ENCODE assay signal across 11 cellular contexts in the genomic region with DNA sequence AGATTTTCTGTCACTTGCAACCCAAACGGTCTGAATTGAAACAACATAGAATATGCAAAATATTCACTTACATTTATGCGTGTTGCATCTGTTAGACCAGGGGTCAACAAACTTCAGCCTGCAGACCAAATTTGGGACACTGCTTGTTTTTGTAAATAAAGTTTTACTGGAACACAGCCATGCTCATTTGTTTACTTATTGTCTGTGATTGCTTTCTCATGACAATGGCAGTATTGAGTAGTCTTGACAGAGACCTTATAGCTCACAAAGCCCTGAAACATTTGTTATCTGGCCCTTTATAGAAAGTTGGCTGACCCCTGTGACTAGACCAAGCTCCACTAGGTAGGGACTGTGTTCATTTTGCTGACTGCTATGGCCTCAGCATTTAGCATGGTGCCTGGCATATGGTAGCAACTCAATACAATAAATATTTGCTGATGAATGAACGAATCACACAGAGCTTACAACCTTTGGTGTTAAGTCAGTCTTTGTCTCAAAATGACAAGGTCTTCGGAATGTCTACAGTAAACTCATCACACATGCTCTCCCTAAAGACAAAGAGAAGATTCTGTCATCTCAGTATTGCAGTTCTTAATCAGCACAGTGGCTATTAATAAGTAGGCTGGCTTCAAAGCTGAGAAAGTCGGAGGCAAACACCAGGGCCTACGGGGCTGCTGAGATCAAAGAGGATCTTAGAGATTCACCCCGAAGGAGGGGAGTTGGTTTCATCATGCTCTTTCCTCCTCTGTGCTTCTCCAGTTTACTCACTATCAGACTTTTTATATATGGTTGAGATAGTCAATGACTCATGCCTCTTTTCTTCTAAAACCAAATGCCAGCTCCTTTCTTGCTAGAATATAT.
DNase-seq lines count a peak whose midpoint lies in the region; ATAC-seq lines count a peak whose summit lies in the region.
"Had no signal": no experiment of that assay in that cellular context is flagged by ENCODE, and none has a peak within 500 bp of the region (broad histone marks: within the 10 kb centered on the region; RNA-seq: fewer than 3 reads in every experiment).

No MANE protein-coding gene starts in this region.

- ATAC-seq in GM18867 (IDR thresholded peaks at IDR 0.05; ENCODE audit: unreplicated experiment) (peak; percentile 62), GM21786 (IDR thresholded peaks at IDR 0.05; ENCODE audit: unreplicated experiment) (peak; percentile 70)
- ATAC-seq: left lobe of liver had no signal

- DNase-seq in SW480 (ENCODE audit: low spot score) (peak; percentile 69), NCI-H510A (lab: John Stamatoyannopoulos, UW) (no peak), amniotic stem cell (lab: John Stamatoyannopoulos, UW) (no peak), occipital lobe (lab: John Stamatoyannopoulos, UW) (no peak), SKM-1 (lab: John Stamatoyannopoulos, UW; ENCODE audit: unreplicated experiment) (no peak)
- peak; percentile 32 to 54 (median 39) for DNase-seq in stimulated activated CD4-positive, alpha-beta T cell treated with anti-CD3 and anti-CD28 coated beads, Interleukin-12 subunit alpha, Interleukin-12 subunit beta, amount 100 ng/mL, for 48 hours (ENCODE audit: low read depth in 2 of 3, low spot score in 1 of 3)
- DNase-seq: GDM1, NCI-H1694 treated with DMSO at 0.1 percent for 48 hours had no signal

Comparison
In these comparisons a context has a peak if more than half of its experiments do, and no peak if none do; other contexts are left out.
1. DNase-seq: peak in SW480 (single experiment) and stimulated activated CD4-positive, alpha-beta T cell treated with anti-CD3 and anti-CD28 coated beads, Interleukin-12 subunit alpha, Interleukin-12 subunit beta, amount 100 ng/mL, for 48 hours (3 of 3); none in NCI-H510A (single experiment), amniotic stem cell (single experiment), occipital lobe (single experiment) and SKM-1 (single experiment).